In the genomic region with DNA sequence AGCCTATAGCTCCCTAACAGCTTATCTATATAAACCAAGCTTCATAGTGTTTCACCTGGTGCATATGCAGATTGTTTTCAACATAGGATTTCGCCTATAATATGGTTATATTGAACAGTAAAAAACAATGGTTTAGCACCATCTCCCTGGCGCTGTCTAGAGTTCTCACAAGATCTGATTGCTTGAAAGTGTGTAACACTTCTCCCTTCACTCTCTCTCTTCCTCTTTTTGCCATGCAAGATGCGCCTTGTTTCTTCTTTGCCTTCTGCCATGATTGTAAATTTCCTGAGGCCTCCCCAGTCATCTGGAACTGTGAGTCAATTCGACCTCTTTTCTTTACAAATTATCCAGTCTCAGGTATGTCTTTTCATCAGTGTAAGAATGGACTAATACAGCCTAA, we compare ENCODE assay signal across 17 cellular contexts.
"Had no signal": no experiment of that assay in that cellular context is flagged by ENCODE, and none has a peak within 500 bp of the region (broad histone marks: within the 10 kb centered on the region; RNA-seq: fewer than 3 reads in every experiment).

No MANE protein-coding gene starts in this region.

- H3K4me3 ChIP-seq: left ventricle myocardium inferior, lower lobe of right lung, right atrium auricular region, sigmoid colon, skin epidermis, stomach, thoracic aorta, transverse colon had no signal

- H3K36me3 ChIP-seq: left ventricle myocardium inferior, lower lobe of right lung, right atrium auricular region, sigmoid colon, stomach, thoracic aorta, transverse colon had no signal

- H3K27ac ChIP-seq: foreskin keratinocyte, left ventricle myocardium inferior, lower lobe of right lung, right atrium auricular region, sigmoid colon, skin epidermis, stomach, thoracic aorta, transverse colon had no signal

- H3K27me3 ChIP-seq: foreskin keratinocyte, right atrium auricular region, sigmoid colon, stomach, transverse colon had no signal

- ATAC-seq: foreskin keratinocyte, left cardiac atrium, lower lobe of right lung, natural killer cell had no signal

- DNase-seq: dermis blood vessel endothelial cell; erythroblast; foreskin keratinocyte; kidney; left cardiac atrium; left ventricle myocardium inferior; lower lobe of right lung; natural killer cell; sigmoid colon; stimulated activated CD4-positive, alpha-beta T cell treated with anti-CD3 and anti-CD28 coated beads, Interleukin-12 subunit alpha, Interleukin-12 subunit beta, amount 100 ng/mL, for 4 hours; stimulated activated naive CD4-positive, alpha-beta T cell; stomach; substantia nigra; transverse colon had no signal

- H3K4me1 ChIP-seq: foreskin keratinocyte, left ventricle myocardium inferior, lower lobe of right lung, right atrium auricular region, sigmoid colon, stomach, transverse colon had no signal

- H3K9me3 ChIP-seq: left ventricle myocardium inferior, lower lobe of right lung, right atrium auricular region, sigmoid colon, stomach, thoracic aorta, transverse colon had no signal
